In the genomic region with DNA sequence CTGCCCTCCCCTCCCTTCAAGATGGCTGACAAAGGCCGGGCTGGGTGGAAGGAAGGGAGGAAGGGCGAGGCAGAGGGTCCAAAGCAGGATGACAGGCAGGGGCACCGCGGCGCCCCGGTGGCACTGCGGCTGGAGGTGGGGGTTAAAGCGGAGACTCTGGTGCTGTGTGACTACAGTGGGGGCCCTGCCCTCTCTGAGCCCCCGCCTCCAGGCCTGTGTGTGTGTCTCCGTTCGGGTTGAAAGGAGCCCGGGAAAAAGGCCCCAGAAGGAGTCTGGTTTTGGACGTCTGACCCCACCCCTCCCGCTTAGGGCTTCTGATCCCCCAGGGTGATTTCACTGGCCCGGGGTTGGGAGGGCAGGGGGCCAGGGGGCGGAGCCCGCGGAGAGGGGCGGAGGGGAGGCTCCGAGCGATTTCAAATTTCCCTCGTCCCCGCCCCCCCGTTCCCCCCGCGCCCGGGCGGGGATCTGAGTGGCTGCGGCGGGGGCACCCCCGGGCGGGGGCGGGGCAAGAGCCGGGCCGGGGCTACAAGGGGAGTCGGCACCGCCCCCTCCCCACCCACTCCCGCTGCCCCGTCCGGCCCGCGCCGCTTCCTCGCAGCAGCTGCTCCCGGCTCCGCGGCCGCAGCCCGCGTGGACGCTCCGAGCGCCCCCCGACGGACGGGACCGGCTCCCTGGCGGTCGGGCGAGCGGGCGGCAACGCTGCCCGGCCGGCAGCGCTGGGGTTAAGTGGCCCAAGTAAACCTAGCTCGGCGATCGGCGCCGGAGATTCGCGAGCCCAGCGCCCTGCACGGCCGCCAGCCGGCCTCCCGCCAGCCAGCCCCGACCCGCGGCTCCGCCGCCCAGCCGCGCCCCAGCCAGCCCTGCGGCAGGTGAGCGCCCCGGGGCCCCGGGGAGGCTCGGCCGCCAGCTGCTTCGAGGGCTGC, we compare ENCODE assay signal across 8 cellular contexts. TPM values are rescaled to one million over a fixed set of nuclear protein-coding genes. Genes with fewer than 3 reads are reported as not detected.
DNase-seq lines count a peak whose midpoint lies in the region; ATAC-seq and TF ChIP-seq lines count a peak whose summit lies in the region.

A gene (plus strand): TSS at position 555 of the 923 bp plus-strand sequence. CDS start 17,939 bp downstream, outside the sequence.

- no peaks in the 10 kb centered on the region for H3K9me3 ChIP-seq in NT2/D1 (ENCODE audit: insufficient read depth, low read length)
- H3K9me3 ChIP-seq in esophagus (ENCODE audit: control insufficient read depth in 2 of 2, insufficient read depth in 1 of 2, low read depth in 1 of 2, low read length in 1 of 2), result no peaks in the 10 kb centered on the region
- H3K9me3 ChIP-seq in muscle layer of colon (ENCODE audit: low read length), result no peaks in the 10 kb centered on the region

- no peaks in the 10 kb centered on the region for H3K27me3 ChIP-seq in NT2/D1 (ENCODE audit: insufficient read depth, insufficient read length)
- H3K27me3 ChIP-seq in esophagus (ENCODE audit: control insufficient read depth in 1 of 2, insufficient read depth in 2 of 2, low read length in 2 of 2), result no peaks in the 10 kb centered on the region
- no peaks in the 10 kb centered on the region for H3K27me3 ChIP-seq in muscle layer of colon (ENCODE audit: control insufficient read depth in 1 of 2, insufficient read depth in 2 of 2, low read length in 2 of 2)

- H3K4me3 ChIP-seq in AG09309 (ENCODE audit: control insufficient read depth, low read depth, low read length), result peak within 1 kb of the TSS; percentile 91
- peak within 1 kb of the TSS; percentile 99 for H3K4me3 ChIP-seq in NT2/D1 (ENCODE audit: insufficient read length, low read depth)
- H3K4me3 ChIP-seq in esophagus (ENCODE audit: low read depth in 1 of 2, low read length in 2 of 2), result peak within 1 kb of the TSS; percentile 62 to 71
- peak within 1 kb of the TSS; percentile 77 to 88 for H3K4me3 ChIP-seq in muscle layer of colon (ENCODE audit: low read depth in 1 of 2, low read length in 2 of 2)

- H3K36me3 ChIP-seq in NT2/D1 (ENCODE audit: insufficient read depth, insufficient read length, low read length) (peaks cover 13% of the 10 kb centered on the region), esophagus (ENCODE audit: control insufficient read depth in 2 of 2, insufficient read depth in 2 of 2, low read length in 1 of 2) (no peaks in the 10 kb centered on the region), muscle layer of colon (ENCODE audit: insufficient read depth, low read length) (no peaks in the 10 kb centered on the region)

- peak; percentile 18 for TF ChIP-seq CTCF in AG09309 (IDR thresholded peaks at IDR 0.05; ENCODE audit: control insufficient read depth, insufficient read depth, low read depth, low read length, missing control alignments)

- H3K27ac ChIP-seq in esophagus (ENCODE audit: low read depth in 2 of 2, low read length in 1 of 2) (no peak within 1 kb of the TSS), muscle layer of colon (ENCODE audit: low read depth, low read length) (peak within 1 kb of the TSS; percentile 41)

- peaks cover 8% of the 10 kb centered on the region for H3K4me1 ChIP-seq in NT2/D1 (ENCODE audit: insufficient read depth, insufficient read length)
- peaks cover 0 to 3% of the 10 kb centered on the region in 2 donors for H3K4me1 ChIP-seq in esophagus (ENCODE audit: control insufficient read depth in 2 of 2, insufficient read depth in 2 of 2, low read length in 1 of 2)
- peaks cover 19% of the 10 kb centered on the region for H3K4me1 ChIP-seq in muscle layer of colon (ENCODE audit: insufficient read depth, low read length)

- H3K9ac ChIP-seq in NT2/D1 (ENCODE audit: insufficient read length, low read depth), result peak within 1 kb of the TSS; percentile 99
- peak within 1 kb of the TSS; percentile 13 for H3K9ac ChIP-seq in muscle layer of colon (ENCODE audit: low read length)

- WGBS in esophagus, 2 donors, result 1 to 2% methylated on average over 54 to 91 of the region's 92 CpGs

- ATAC-seq in GM18907 (IDR thresholded peaks at IDR 0.05; ENCODE audit: unreplicated experiment), result peak; percentile 76
- peak; percentile 58 for ATAC-seq in HG03460 (IDR thresholded peaks at IDR 0.05; ENCODE audit: unreplicated experiment)

- no peak for DNase-seq in AG09309 (ENCODE audit: low read depth)
- DNase-seq in NT2/D1 (ENCODE audit: low read depth, low spot score), result peak; percentile 84
- peak; percentile 64 for DNase-seq in activated T-cell treated with anti-CD3 and anti-CD28 coated beads for 24 hours (ENCODE audit: low read depth)
- peak; percentile 52 to 55 for DNase-seq in stimulated activated CD8-positive, alpha-beta memory T cell treated with anti-CD3 and anti-CD28 coated beads, Interleukin-7, amount 100 ng/mL, for 1 hour (ENCODE audit: low read depth in 2 of 2)

RNA-seq across cellular contexts. Expression of the gene that starts here (rescaled TPM):
- polyA plus RNA-seq in esophagus, result under 1 TPM; 0.46 to 0.96 TPM
